8 cellular contexts compared by ENCODE assay signal in the genomic region with DNA sequence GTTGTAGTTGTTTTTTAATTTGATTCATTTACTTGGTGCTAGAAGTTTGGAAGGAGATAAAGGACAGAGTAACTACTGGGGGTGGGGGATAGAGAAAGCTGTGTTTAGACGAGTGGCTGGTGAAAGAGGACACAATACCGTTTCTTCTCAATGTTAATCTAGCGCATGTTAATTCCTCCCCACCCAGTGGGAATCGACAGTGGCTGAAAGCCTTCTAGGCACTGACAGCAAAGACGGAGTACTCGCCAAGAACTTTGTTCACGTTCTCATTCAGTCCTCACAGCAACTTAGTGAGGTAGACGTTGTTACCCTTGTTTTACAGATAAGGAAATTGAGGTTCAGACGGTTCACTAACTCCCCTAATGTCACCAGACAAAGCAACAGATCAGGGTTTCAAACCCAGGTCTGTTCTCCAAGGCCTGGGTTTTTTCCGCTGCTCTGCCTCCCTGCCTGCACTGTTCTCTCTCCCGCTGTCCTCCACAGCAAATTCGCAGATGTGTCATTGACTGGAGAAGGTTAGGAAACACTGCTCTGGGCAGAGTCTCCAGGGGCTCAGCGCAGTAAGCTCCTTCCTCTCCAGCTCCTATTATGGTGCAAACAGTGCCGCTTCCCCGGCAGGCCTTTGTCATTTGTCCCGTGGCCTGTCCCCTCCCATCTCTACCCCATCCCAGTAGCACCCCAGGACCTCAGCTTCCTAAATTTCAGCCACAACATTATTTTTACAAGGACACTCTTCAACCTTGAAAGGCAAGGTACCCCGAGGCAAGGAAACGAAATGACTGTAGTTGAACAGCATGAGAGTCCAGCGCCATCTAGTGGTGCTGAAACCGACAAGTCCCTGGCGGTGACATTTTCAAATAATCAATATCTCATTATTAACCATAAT. TPM values are rescaled to one million over a fixed set of nuclear protein-coding genes. Genes with fewer than 3 reads are reported as not detected.
A peak's percentile ranks its signal among the peaks of the same experiment; 100 is the strongest.
DNase-seq lines count a peak whose midpoint lies in the region; TF ChIP-seq lines count a peak whose summit lies in the region.

No MANE protein-coding gene starts in this region.

- DNase-seq in GM13977 (ENCODE audit: low spot score) (peak; percentile 67), NCI-H1436 treated with DMSO at 0.1 percent for 48 hours (lab: John Stamatoyannopoulos, UW) (peak; percentile 75), astrocyte of the cerebellum (ENCODE audit: low read depth) (peak; percentile 57), hypothalamus (lab: John Stamatoyannopoulos, UW) (peak in 35 of 51 donors; percentile 14 to 80 (median 58)), uterus (peak; percentile 58 to 60), NCI-H226 (no peak)
- peak; percentile 49 for DNase-seq in T-helper 2 cell treated with Interferon-gamma antibody and Interleukin-4, amounts not matched to agents 5 μg/mL and 100 μg/mL, for 36 hours (ENCODE audit: low spot score)

- peak overlapping the region; percentile 33 for H3K4me3 ChIP-seq in astrocyte of the cerebellum (ENCODE audit: low read depth, low read length)
- peak overlapping the region; percentile 40 for H3K4me3 ChIP-seq in rectal smooth muscle tissue (ENCODE audit: low read length)
- H3K4me3 ChIP-seq in uterus = peak overlapping the region; percentile 22 to 42

- TF ChIP-seq CTCF in GM13977 (IDR thresholded peaks at IDR 0.05; ENCODE audit: extremely low read depth, insufficient read depth, missing control alignments) = peak; percentile 89
- TF ChIP-seq CTCF in astrocyte of the cerebellum (IDR thresholded peaks at IDR 0.05; ENCODE audit: low read depth, low read length, missing control alignments) = peak; percentile 90
- peak; percentile 76 to 89 (median 83) for TF ChIP-seq CTCF in uterus (IDR thresholded peaks at IDR 0.05)

- no peak for TF ChIP-seq POLR2A in uterus (IDR thresholded peaks at IDR 0.05)

- H3K4me1 ChIP-seq in rectal smooth muscle tissue (ENCODE audit: control insufficient read depth, insufficient read depth, low read length) (no peaks in the 10 kb centered on the region), uterus (no peaks in the 10 kb centered on the region)

- peak overlapping the region; percentile 13 for H3K9ac ChIP-seq in rectal smooth muscle tissue (ENCODE audit: low read length)

- H3K4me3 Mint-ChIP-seq in T-helper 2 cell treated with Interferon-gamma antibody and Interleukin-4, amounts not matched to agents 5 μg/mL and 100 μg/mL, for 36 hours = no peak overlapping the region

- in situ Hi-C loops in GM13977 (cut with MboI; ENCODE audit: low pct_unique_long_range_greater_than_20kb, low sequenced_read_pairs, unreplicated experiment) = no loop called here
- in situ Hi-C loops in astrocyte of the cerebellum (cut with HindIII; ENCODE audit: low sequenced_read_pairs) = no loop called here

- peaks cover 4% of the 10 kb centered on the region for H3K36me3 Mint-ChIP-seq in T-helper 2 cell treated with Interferon-gamma antibody and Interleukin-4, amounts not matched to agents 5 μg/mL and 100 μg/mL, for 36 hours (ENCODE audit: low read depth)

- H3K4me1 Mint-ChIP-seq in T-helper 2 cell treated with Interferon-gamma antibody and Interleukin-4, amounts not matched to agents 5 μg/mL and 100 μg/mL, for 36 hours (ENCODE audit: low read depth) = peaks cover 11% of the 10 kb centered on the region

- intact Hi-C loops in uterus (cut with DNase I; ENCODE audit: low total_unique reads) = loop anchor here (10.0 kb wide), 1 partner anchor 588 kb away; no protein-coding TSS in a partner anchor

- no peak overlapping the region for H3K27ac Mint-ChIP-seq in T-helper 2 cell treated with Interferon-gamma antibody and Interleukin-4, amounts not matched to agents 5 μg/mL and 100 μg/mL, for 36 hours

- H3K27me3 Mint-ChIP-seq in T-helper 2 cell treated with Interferon-gamma antibody and Interleukin-4, amounts not matched to agents 5 μg/mL and 100 μg/mL, for 36 hours (ENCODE audit: low read depth) = no peaks in the 10 kb centered on the region

- no peaks in the 10 kb centered on the region for H3K9me3 Mint-ChIP-seq in T-helper 2 cell treated with Interferon-gamma antibody and Interleukin-4, amounts not matched to agents 5 μg/mL and 100 μg/mL, for 36 hours

- H3K9me3 ChIP-seq in uterus = no peaks in the 10 kb centered on the region

- H3K27ac ChIP-seq in rectal smooth muscle tissue (ENCODE audit: low read depth, low read length) = peak overlapping the region; percentile 65
- H3K27ac ChIP-seq in uterus = peak overlapping the region; percentile 40 to 47

- H3K27me3 ChIP-seq in rectal smooth muscle tissue (ENCODE audit: control insufficient read depth, insufficient read depth, low read length) (no peaks in the 10 kb centered on the region), uterus (no peaks in the 10 kb centered on the region)

- H3K36me3 ChIP-seq in rectal smooth muscle tissue (ENCODE audit: control insufficient read depth, insufficient read depth, low read length) (no peaks in the 10 kb centered on the region), uterus (no peaks in the 10 kb centered on the region)

RNA-seq across cellular contexts. Expression of a gene that starts 16.9 kb away (rescaled TPM):
- total RNA-seq in uterus = 10 to 100 TPM in 2 of 4 donors, 1 to 10 TPM in 2; 5.9 to 35.2 (median 16.8) TPM
